8 cellular contexts compared by ENCODE assay signal in the genomic region with DNA sequence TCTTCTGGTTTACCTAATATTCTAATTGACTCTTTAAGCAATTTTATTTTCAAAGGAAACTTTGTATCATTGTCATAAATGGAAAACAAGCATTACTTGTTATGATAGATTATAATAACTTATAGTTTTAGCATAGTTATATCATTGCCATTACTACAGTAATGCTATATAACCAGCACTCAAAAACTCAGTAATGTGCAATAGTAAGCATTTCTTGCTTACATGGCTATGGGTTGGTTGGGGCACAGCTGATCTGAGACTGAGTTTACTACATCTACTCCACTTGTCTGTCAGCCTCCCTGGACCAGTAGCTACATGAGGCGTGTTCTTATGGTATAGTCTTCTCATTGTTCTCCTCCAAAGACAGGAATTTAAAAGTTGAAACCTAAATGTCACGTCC.
"Had no signal": no experiment of that assay in that cellular context is flagged by ENCODE, and none has a peak within 500 bp of the region (broad histone marks: within the 10 kb centered on the region; RNA-seq: fewer than 3 reads in every experiment).

No MANE protein-coding gene starts in this region.

- ATAC-seq: GM12878 had no signal

- FAIRE-seq: G401.6, GM12878, GM12891, GM12892, GM18507, GM19239 had no signal

- H3K4me3 ChIP-seq: GM12878 had no signal

- DNase-seq: GDM1, GF-D8 had no signal
